4 cellular contexts compared by ENCODE assay signal in genomic region chr1:82525378-82525777, GRCh38.
A peak's percentile ranks its signal among the peaks of the same experiment; 100 is the strongest.
TF ChIP-seq lines count a peak whose summit lies in the region.

No MANE protein-coding gene starts in this region.

TF ChIP-seq in HepG2, 621 proteins besides CTCF, POLR2A, EP300 and RAD21:
- TF ChIP-seq MAFF (IDR thresholded peaks at IDR 0.05; ENCODE audit: low read depth, low read length) (peak; percentile 81), ZC3H13 (CRISPR knock-in tag; IDR thresholded peaks at IDR 0.05) (no peak), CSRNP2 (CRISPR knock-in tag; conservative IDR thresholded peaks at IDR 0.05; ENCODE audit: low read depth) (no peak), ZNF619 (CRISPR knock-in tag; IDR thresholded peaks at IDR 0.05) (no peak), MAFK (conservative IDR thresholded peaks at IDR 0.05 in 1 of 2, IDR thresholded peaks at IDR 0.05 in 1 of 2; ENCODE audit: low read length in 2 of 2) (peak; percentile 71 to 83; a peak in 3 of 4 replicates)

TF ChIP-seq in A549, 52 proteins besides CTCF, POLR2A, EP300 and RAD21:
- TF ChIP-seq CHD2 (IDR thresholded peaks at IDR 0.05; ENCODE audit: low read length, partially characterized antibody) (no peak), MAFK (IDR thresholded peaks at IDR 0.05; ENCODE audit: partially characterized antibody) (peak; percentile 58), KDM1A (IDR thresholded peaks at IDR 0.05; ENCODE audit: low read depth) (no peak), NFE2L2 (conservative IDR thresholded peaks at IDR 0.05; ENCODE audit: low read length) (no peak), ZNF302 (CRISPR knock-in tag; IDR thresholded peaks at IDR 0.05) (no peak), HES2 (IDR thresholded peaks at IDR 0.05) (no peak)

TF ChIP-seq in IMR-90, 13 proteins besides CTCF, POLR2A, EP300 and RAD21:
- TF ChIP-seq FOS (IDR thresholded peaks at IDR 0.05; ENCODE audit: low read depth, low read length) (no peak), MAFK (IDR thresholded peaks at IDR 0.05; ENCODE audit: low read depth, low read length) (peak; percentile 58), BHLHE40 (IDR thresholded peaks at IDR 0.05; ENCODE audit: low read depth, low read length) (no peak), MAZ (IDR thresholded peaks at IDR 0.05; ENCODE audit: borderline replicate concordance, low read depth, low read length) (no peak), MXI1 (IDR thresholded peaks at IDR 0.05; ENCODE audit: borderline replicate concordance, low read depth, low read length) (no peak), SMC3 (IDR thresholded peaks at IDR 0.05; ENCODE audit: low read depth, low read length) (no peak)
TF ChIP-seq in IMR-90: peak in this region for 1.

TF ChIP-seq in K562, 482 proteins besides CTCF, POLR2A, EP300 and RAD21:
- TF ChIP-seq SMAD2 (IDR thresholded peaks at IDR 0.05; ENCODE audit: low read depth, low read length) (no peak), TCF15 (CRISPR knock-in tag; IDR thresholded peaks at IDR 0.05) (no peak), C11orf30 (IDR thresholded peaks at IDR 0.05; ENCODE audit: low read depth) (peak; percentile 21; the same call in 1 of the 2 replicates), ZNF316 (IDR thresholded peaks at IDR 0.05) (peak; percentile 48; the same call in 1 of the 2 replicates), ZNF134 (CRISPR knock-in tag; conservative IDR thresholded peaks at IDR 0.05) (no peak), ELK1 (CRISPR knock-in tag; IDR thresholded peaks at IDR 0.05) (no peak)
